Comparison of ENCODE assay signal across 7 cellular contexts in the genomic region with DNA sequence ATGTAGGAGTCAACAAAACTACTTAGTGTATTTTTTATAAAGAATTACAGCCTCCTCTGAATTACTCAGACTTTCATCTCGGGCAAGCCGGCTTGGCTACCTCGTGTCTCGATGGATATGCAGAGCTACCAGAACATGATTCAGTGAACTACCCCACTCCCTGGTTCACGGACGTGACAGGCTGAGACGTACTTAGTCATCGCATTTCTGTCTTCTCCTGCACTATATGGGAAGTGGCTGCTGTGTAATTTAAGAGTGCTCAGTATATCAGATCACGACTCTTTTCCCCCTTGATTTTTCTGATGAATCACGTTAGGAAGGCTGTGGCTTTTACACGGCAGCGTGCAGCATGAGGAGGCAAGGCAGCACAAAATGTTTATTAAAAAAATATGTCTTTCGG.
DNase-seq lines count a peak whose midpoint lies in the region; ATAC-seq lines count a peak whose summit lies in the region.

No MANE protein-coding gene starts in this region.

- DNase-seq in NCI-H460 (ENCODE audit: extremely low read depth, low read depth): peak; percentile 18
- peak; percentile 22 for DNase-seq in activated T-cell treated with anti-CD3 and anti-CD28 coated beads for 1 hour (ENCODE audit: low read depth)
- DNase-seq in islet precursor cell: peak; percentile 89
- DNase-seq in stimulated activated CD8-positive, alpha-beta memory T cell treated with anti-CD3 and anti-CD28 coated beads, Interleukin-7, amount 100 ng/mL, for 1 hour (ENCODE audit: low read depth in 2 of 2): peak; percentile 7 to 8
- no peak for DNase-seq in DMS153 (lab: John Stamatoyannopoulos, UW)
- no peak for DNase-seq in SKM-1 (lab: John Stamatoyannopoulos, UW; ENCODE audit: unreplicated experiment)

- no peak for ATAC-seq in HG02938 (IDR thresholded peaks at IDR 0.05; ENCODE audit: unreplicated experiment)

Comparison
In these comparisons a context has a peak if more than half of its experiments do, and no peak if none do; other contexts are left out.
1. DNase-seq: peak in NCI-H460 (single experiment), activated T-cell treated with anti-CD3 and anti-CD28 coated beads for 1 hour (single experiment), islet precursor cell (single experiment) and stimulated activated CD8-positive, alpha-beta memory T cell treated with anti-CD3 and anti-CD28 coated beads, Interleukin-7, amount 100 ng/mL, for 1 hour (2 of 2); none in DMS153 (single experiment) and SKM-1 (single experiment).